Comparison of ENCODE assay signal across 8 cellular contexts in genomic region chr9:6681957-6682501, GRCh38. TPM values are rescaled to one million over a fixed set of nuclear protein-coding genes. Genes with fewer than 3 reads are reported as not detected.
DNase-seq lines count a peak whose midpoint lies in the region; ATAC-seq, FAIRE-seq and TF ChIP-seq lines count a peak whose summit lies in the region.

No MANE protein-coding gene starts in this region.

- H3K36me3 Mint-ChIP-seq in activated CD4-positive, alpha-beta T cell treated with anti-CD3 and anti-CD28 coated beads, Interleukin-2, amount 10 ng/mL, durations not matched to agents 24 days and 14 days (ENCODE audit: low read depth): peaks cover 10% of the 10 kb centered on the region
- peaks cover 14% of the 10 kb centered on the region for H3K36me3 Mint-ChIP-seq in activated naive CD8-positive, alpha-beta T cell treated with anti-CD3 and anti-CD28 coated beads for 36 hours

- peak overlapping the region; percentile 99 for H3K27ac Mint-ChIP-seq in activated CD4-positive, alpha-beta T cell treated with anti-CD3 and anti-CD28 coated beads, Interleukin-2, amount 10 ng/mL, durations not matched to agents 24 days and 14 days
- H3K27ac Mint-ChIP-seq in activated naive CD8-positive, alpha-beta T cell treated with anti-CD3 and anti-CD28 coated beads for 36 hours: peak overlapping the region; percentile 98

- H3K9me3 ChIP-seq in kidney (ENCODE audit: control insufficient read depth in 1 of 2, low read length in 2 of 2) (no peaks in the 10 kb centered on the region), subcutaneous abdominal adipose tissue (ENCODE audit: control insufficient read depth in 5 of 5, low read length in 5 of 5) (no peaks in the 10 kb centered on the region)

- no peak for DNase-seq in activated CD4-positive, alpha-beta T cell treated with anti-CD3 and anti-CD28 coated beads, Interleukin-2, amount 10 ng/mL, durations not matched to agents 24 days and 14 days
- DNase-seq in activated CD4-positive, alpha-beta T cell treated with anti-CD3 and anti-CD28 coated beads for 1 hour: no peak
- no peak for DNase-seq in activated naive CD8-positive, alpha-beta T cell treated with anti-CD3 and anti-CD28 coated beads for 36 hours
- DNase-seq in kidney (no peak), HTR-8/SVneo (ENCODE audit: insufficient read length, low spot score) (no peak), D721Med (ENCODE audit: insufficient read length, low spot score) (no peak)

- H3K27me3 Mint-ChIP-seq in activated CD4-positive, alpha-beta T cell treated with anti-CD3 and anti-CD28 coated beads, Interleukin-2, amount 10 ng/mL, durations not matched to agents 24 days and 14 days: no peaks in the 10 kb centered on the region
- H3K27me3 Mint-ChIP-seq in activated naive CD8-positive, alpha-beta T cell treated with anti-CD3 and anti-CD28 coated beads for 36 hours: no peaks in the 10 kb centered on the region

- intact Hi-C loops in activated CD4-positive, alpha-beta T cell treated with anti-CD3 and anti-CD28 coated beads, Interleukin-2, amount 10 ng/mL, durations not matched to agents 24 days and 14 days (cut with micrococcal nuclease): loop anchor here (1.0 to 5.0 kb wide), 10 partner anchors 22 to 1053 kb away; partner anchors contain the start of genes GLDC, KDM4C, RIC1 and UHRF2
- intact Hi-C loops in kidney (cut with DNase I): no loop called here

- H3K27me3 ChIP-seq in subcutaneous abdominal adipose tissue (ENCODE audit: control insufficient read depth in 5 of 5, insufficient read depth in 4 of 5, low read length in 5 of 5): no peaks in the 10 kb centered on the region

- no peaks in the 10 kb centered on the region for H3K9me3 Mint-ChIP-seq in activated CD4-positive, alpha-beta T cell treated with anti-CD3 and anti-CD28 coated beads, Interleukin-2, amount 10 ng/mL, durations not matched to agents 24 days and 14 days
- no peaks in the 10 kb centered on the region for H3K9me3 Mint-ChIP-seq in activated naive CD8-positive, alpha-beta T cell treated with anti-CD3 and anti-CD28 coated beads for 36 hours

- no peak for TF ChIP-seq CTCF in kidney (IDR thresholded peaks at IDR 0.05; ENCODE audit: borderline replicate concordance, extremely low read depth, insufficient read depth)
- no peak for TF ChIP-seq CTCF in D721Med (IDR thresholded peaks at IDR 0.05; ENCODE audit: insufficient read depth, missing control alignments)

- H3K4me3 Mint-ChIP-seq in activated CD4-positive, alpha-beta T cell treated with anti-CD3 and anti-CD28 coated beads, Interleukin-2, amount 10 ng/mL, durations not matched to agents 24 days and 14 days: peak overlapping the region; percentile 97
- H3K4me3 Mint-ChIP-seq in activated naive CD8-positive, alpha-beta T cell treated with anti-CD3 and anti-CD28 coated beads for 36 hours: peak overlapping the region; percentile 96

- peaks cover 13% of the 10 kb centered on the region for H3K4me1 Mint-ChIP-seq in activated CD4-positive, alpha-beta T cell treated with anti-CD3 and anti-CD28 coated beads, Interleukin-2, amount 10 ng/mL, durations not matched to agents 24 days and 14 days
- peaks cover 18% of the 10 kb centered on the region for H3K4me1 Mint-ChIP-seq in activated naive CD8-positive, alpha-beta T cell treated with anti-CD3 and anti-CD28 coated beads for 36 hours

- FAIRE-seq in kidney (lab: Jason Lieb, UNC): no peak
- FAIRE-seq in HTR-8/SVneo (lab: Jason Lieb, UNC): no peak
- no peak for FAIRE-seq in D721Med (lab: Jason Lieb, UNC)

- peaks cover 0 to 2% of the 10 kb centered on the region in 2 donors for H3K4me1 ChIP-seq in kidney (ENCODE audit: control insufficient read depth in 1 of 2, insufficient read depth in 1 of 2, low read depth in 1 of 2, low read length in 2 of 2)
- H3K4me1 ChIP-seq in subcutaneous abdominal adipose tissue (ENCODE audit: control insufficient read depth in 5 of 5, insufficient read depth in 5 of 5, low read length in 5 of 5): peaks cover 2 to 25% (median 19%) of the 10 kb centered on the region in 5 donors

- no peaks in the 10 kb centered on the region for H3K36me3 ChIP-seq in kidney (ENCODE audit: control insufficient read depth in 1 of 2, insufficient read depth in 2 of 2, low read length in 2 of 2)
- no peaks in the 10 kb centered on the region for H3K36me3 ChIP-seq in subcutaneous abdominal adipose tissue (ENCODE audit: control insufficient read depth in 5 of 5, insufficient read depth in 5 of 5, low read length in 5 of 5)

- H3K27ac ChIP-seq in kidney (ENCODE audit: low read depth in 2 of 2, low read length in 2 of 2) (peak overlapping the region; percentile 98), subcutaneous abdominal adipose tissue (ENCODE audit: low read depth, low read length) (peak overlapping the region; percentile 83)

- no peak for ATAC-seq in HG03135 (IDR thresholded peaks at IDR 0.05; ENCODE audit: unreplicated experiment)

- H3K9ac ChIP-seq in kidney (ENCODE audit: low read length in 2 of 2): peak overlapping the region; percentile 84 to 88
- peak overlapping the region in 4 of 5 donors; percentile 82 to 94 (median 90) for H3K9ac ChIP-seq in subcutaneous abdominal adipose tissue (ENCODE audit: low read length in 5 of 5)

- H3K4me3 ChIP-seq in kidney (ENCODE audit: low read length in 2 of 2) (peak overlapping the region; percentile 88 to 92), subcutaneous abdominal adipose tissue (ENCODE audit: low read depth in 1 of 5, low read length in 5 of 5) (peak overlapping the region; percentile 82 to 96 (median 84))

RNA-seq across cellular contexts. Expression of gene GLDC, which starts 36.5 kb away (rescaled TPM):
- total RNA-seq in activated CD4-positive, alpha-beta T cell treated with anti-CD3 and anti-CD28 coated beads, Interleukin-2, amount 10 ng/mL, durations not matched to agents 24 days and 14 days: 0.73 and 1.1 TPM in 2 replicates
- total RNA-seq in activated naive CD8-positive, alpha-beta T cell treated with anti-CD3 and anti-CD28 coated beads for 36 hours: under 1 TPM; 0.64 to 0.68 TPM
- 60.1 TPM for total RNA-seq in kidney
- polyA plus RNA-seq in kidney (ENCODE audit: insufficient read depth, low read depth, low replicate concordance): 79.7 TPM

Comparison
In these comparisons a context has a peak if more than half of its experiments do, and no peak if none do; other contexts are left out.
1. RNA of gene GLDC, which starts 36.5 kb away (total RNA-seq): 60.1 TPM in kidney (single experiment); 0.73 to 1.1 TPM in activated CD4-positive, alpha-beta T cell treated with anti-CD3 and anti-CD28 coated beads, Interleukin-2, amount 10 ng/mL, durations not matched to agents 24 days and 14 days and 0.64 to 0.68 TPM in activated naive CD8-positive, alpha-beta T cell treated with anti-CD3 and anti-CD28 coated beads for 36 hours; every median in the first group is over 10 times any median in the second.